In the genomic region with DNA sequence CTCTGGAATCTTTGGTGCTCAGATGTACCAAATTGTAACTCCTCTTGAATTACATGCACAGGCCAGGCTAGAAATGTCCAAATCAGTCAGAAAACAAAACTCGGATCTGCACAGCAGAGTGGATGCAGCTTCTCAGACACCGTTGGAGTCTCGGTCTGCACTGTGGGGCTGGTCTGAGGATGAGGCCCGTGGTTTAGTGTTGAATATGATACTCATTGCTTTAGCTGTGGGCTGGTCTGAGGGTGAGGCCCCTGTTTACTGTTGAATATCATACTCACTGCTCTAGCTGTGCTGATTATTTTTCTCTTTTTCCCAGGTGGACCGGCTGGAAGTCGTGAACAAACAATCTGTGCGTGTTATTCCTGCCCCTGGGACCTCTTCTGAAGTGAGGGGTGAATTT, we compare ENCODE assay signal across 26 cellular contexts. TPM values are rescaled to one million over a fixed set of nuclear protein-coding genes. Genes with fewer than 3 reads are reported as not detected.
"Had no signal": no experiment of that assay in that cellular context is flagged by ENCODE, and none has a peak within 500 bp of the region (broad histone marks: within the 10 kb centered on the region; RNA-seq: fewer than 3 reads in every experiment).

No MANE protein-coding gene starts in this region.

- H3K27ac Mint-ChIP-seq: activated CD4-positive, alpha-beta T cell treated with anti-CD3 and anti-CD28 coated beads, Interleukin-2, amount 10 ng/mL, durations not matched to agents 24 days and 14 days; activated naive CD4-positive, alpha-beta T cell treated with anti-CD3 and anti-CD28 coated beads, Interleukin-2, amount 10 ng/mL, durations not matched to agents 7 days and 5 days; activated naive CD4-positive, alpha-beta T cell treated with anti-CD3 and anti-CD28 coated beads, Interleukin-2, amount 50 U/mL, for 72 hours; activated naive CD8-positive, alpha-beta T cell treated with anti-CD3 and anti-CD28 coated beads, Interleukin-2, amount 10 ng/mL, durations not matched to agents 7 days and 5 days; brain; dendritic cell treated with granulocyte-macrophage colony-stimulating factor and Interleukin-4, amounts not matched to agents 40 ng/mL and 50 ng/mL, for 4 days; endodermal cell had no signal

- H3K27me3 Mint-ChIP-seq: activated CD4-positive, alpha-beta T cell treated with anti-CD3 and anti-CD28 coated beads for 36 hours; activated CD4-positive, alpha-beta T cell treated with anti-CD3 and anti-CD28 coated beads, Interleukin-2, amount 10 ng/mL, durations not matched to agents 24 days and 14 days; activated naive CD4-positive, alpha-beta T cell treated with anti-CD3 and anti-CD28 coated beads, Interleukin-2, amount 10 ng/mL, durations not matched to agents 7 days and 5 days; activated naive CD8-positive, alpha-beta T cell treated with anti-CD3 and anti-CD28 coated beads, Interleukin-2, amount 10 ng/mL, durations not matched to agents 7 days and 5 days; brain; dendritic cell treated with granulocyte-macrophage colony-stimulating factor and Interleukin-4, amounts not matched to agents 40 ng/mL and 50 ng/mL, for 4 days had no signal

- H3K27ac ChIP-seq: ascending aorta, breast epithelium, cardiac muscle cell, colonic mucosa, dorsolateral prefrontal cortex, esophagus muscularis mucosa, foreskin keratinocyte, heart left ventricle had no signal

- H3K4me3 ChIP-seq: ascending aorta, breast epithelium, cardiac muscle cell, colonic mucosa, dorsolateral prefrontal cortex, esophagus muscularis mucosa, gastrocnemius medialis, heart left ventricle had no signal

- ATAC-seq: foreskin keratinocyte, gastrocnemius medialis, heart left ventricle had no signal

- H3K4me3 Mint-ChIP-seq: activated CD4-positive, alpha-beta T cell treated with anti-CD3 and anti-CD28 coated beads for 36 hours; activated CD4-positive, alpha-beta T cell treated with anti-CD3 and anti-CD28 coated beads, Interleukin-2, amount 10 ng/mL, durations not matched to agents 24 days and 14 days; activated naive CD4-positive, alpha-beta T cell treated with anti-CD3 and anti-CD28 coated beads, Interleukin-2, amount 10 ng/mL, durations not matched to agents 7 days and 5 days; activated naive CD8-positive, alpha-beta T cell treated with anti-CD3 and anti-CD28 coated beads, Interleukin-2, amount 10 ng/mL, durations not matched to agents 7 days and 5 days; brain; dendritic cell treated with granulocyte-macrophage colony-stimulating factor and Interleukin-4, amounts not matched to agents 40 ng/mL and 50 ng/mL, for 4 days; endodermal cell had no signal

- H3K4me1 Mint-ChIP-seq: activated CD4-positive, alpha-beta T cell treated with anti-CD3 and anti-CD28 coated beads, Interleukin-2, amount 10 ng/mL, durations not matched to agents 24 days and 14 days; activated naive CD4-positive, alpha-beta T cell treated with anti-CD3 and anti-CD28 coated beads, Interleukin-2, amount 10 ng/mL, durations not matched to agents 7 days and 5 days; activated naive CD8-positive, alpha-beta T cell treated with anti-CD3 and anti-CD28 coated beads, Interleukin-2, amount 10 ng/mL, durations not matched to agents 7 days and 5 days; brain; endodermal cell had no signal

- DNase-seq: activated CD4-positive, alpha-beta T cell treated with anti-CD3 and anti-CD28 coated beads, Interleukin-2, amount 10 ng/mL, durations not matched to agents 24 days and 14 days; activated CD4-positive, CD25-positive, alpha-beta regulatory T cell; activated CD4-positive, CD25-positive, alpha-beta regulatory T cell treated with anti-CD3 and anti-CD28 coated beads, Interleukin-2, amount 50 U/mL, for 72 hours; activated gamma-delta T cell; activated naive CD4-positive, alpha-beta T cell; activated naive CD4-positive, alpha-beta T cell treated with anti-CD3 and anti-CD28 coated beads, Interleukin-2, amount 10 ng/mL, durations not matched to agents 7 days and 5 days; activated naive CD8-positive, alpha-beta T cell treated with anti-CD3 and anti-CD28 coated beads, Interleukin-2, amount 10 ng/mL, durations not matched to agents 7 days and 5 days; central memory CD4-positive, alpha-beta T cell; cerebellar nuclear complex; colonic mucosa; dorsolateral prefrontal cortex; effector memory CD4-positive, alpha-beta T cell; endodermal cell; erythroblast; foreskin keratinocyte; gastrocnemius medialis; glutamatergic neuron; heart left ventricle had no signal

- H3K9me3 Mint-ChIP-seq: activated CD4-positive, alpha-beta T cell treated with anti-CD3 and anti-CD28 coated beads, Interleukin-2, amount 10 ng/mL, durations not matched to agents 24 days and 14 days; activated naive CD4-positive, alpha-beta T cell treated with anti-CD3 and anti-CD28 coated beads, Interleukin-2, amount 10 ng/mL, durations not matched to agents 7 days and 5 days; activated naive CD4-positive, alpha-beta T cell treated with anti-CD3 and anti-CD28 coated beads, Interleukin-2, amount 50 U/mL, for 72 hours; activated naive CD8-positive, alpha-beta T cell treated with anti-CD3 and anti-CD28 coated beads, Interleukin-2, amount 10 ng/mL, durations not matched to agents 7 days and 5 days; brain; dendritic cell treated with granulocyte-macrophage colony-stimulating factor and Interleukin-4, amounts not matched to agents 40 ng/mL and 50 ng/mL, for 4 days; endodermal cell had no signal

RNA-seq across cellular contexts. Expression of gene DBNDD1, which starts 35.0 kb away (rescaled TPM):
- total RNA-seq: activated CD4-positive, alpha-beta T cell treated with anti-CD3 and anti-CD28 coated beads, Interleukin-2, amount 10 ng/mL, durations not matched to agents 24 days and 14 days had no signal
